Comparison of ENCODE assay signal across 1 cellular context in genomic region chr10:114711487-114712250, GRCh38.
TF ChIP-seq lines count a peak whose summit lies in the region.

No MANE protein-coding gene starts in this region.

TF ChIP-seq in IMR-90, 13 proteins besides CTCF, POLR2A, EP300 and RAD21 (continued from another document):
- TF ChIP-seq RFX5 (IDR thresholded peaks at IDR 0.05; ENCODE audit: low read depth, low read length) (no peak), RCOR1 (IDR thresholded peaks at IDR 0.05; ENCODE audit: insufficient replicate concordance, low read length) (no peak), SMC3 (IDR thresholded peaks at IDR 0.05; ENCODE audit: low read depth, low read length) (no peak), FOS (IDR thresholded peaks at IDR 0.05; ENCODE audit: low read depth, low read length) (no peak), BHLHE40 (IDR thresholded peaks at IDR 0.05; ENCODE audit: low read depth, low read length) (no peak), MAFK (IDR thresholded peaks at IDR 0.05; ENCODE audit: low read depth, low read length) (no peak)
- TF ChIP-seq, protein P1, sequence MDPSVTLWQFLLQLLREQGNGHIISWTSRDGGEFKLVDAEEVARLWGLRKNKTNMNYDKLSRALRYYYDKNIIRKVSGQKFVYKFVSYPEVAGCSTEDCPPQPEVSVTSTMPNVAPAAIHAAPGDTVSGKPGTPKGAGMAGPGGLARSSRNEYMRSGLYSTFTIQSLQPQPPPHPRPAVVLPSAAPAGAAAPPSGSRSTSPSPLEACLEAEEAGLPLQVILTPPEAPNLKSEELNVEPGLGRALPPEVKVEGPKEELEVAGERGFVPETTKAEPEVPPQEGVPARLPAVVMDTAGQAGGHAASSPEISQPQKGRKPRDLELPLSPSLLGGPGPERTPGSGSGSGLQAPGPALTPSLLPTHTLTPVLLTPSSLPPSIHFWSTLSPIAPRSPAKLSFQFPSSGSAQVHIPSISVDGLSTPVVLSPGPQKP (IDR thresholded peaks at IDR 0.05; ENCODE audit: borderline replicate concordance, low read depth, low read length), result no peak
TF ChIP-seq in IMR-90: peak in this region for 0.
